In the genomic region with DNA sequence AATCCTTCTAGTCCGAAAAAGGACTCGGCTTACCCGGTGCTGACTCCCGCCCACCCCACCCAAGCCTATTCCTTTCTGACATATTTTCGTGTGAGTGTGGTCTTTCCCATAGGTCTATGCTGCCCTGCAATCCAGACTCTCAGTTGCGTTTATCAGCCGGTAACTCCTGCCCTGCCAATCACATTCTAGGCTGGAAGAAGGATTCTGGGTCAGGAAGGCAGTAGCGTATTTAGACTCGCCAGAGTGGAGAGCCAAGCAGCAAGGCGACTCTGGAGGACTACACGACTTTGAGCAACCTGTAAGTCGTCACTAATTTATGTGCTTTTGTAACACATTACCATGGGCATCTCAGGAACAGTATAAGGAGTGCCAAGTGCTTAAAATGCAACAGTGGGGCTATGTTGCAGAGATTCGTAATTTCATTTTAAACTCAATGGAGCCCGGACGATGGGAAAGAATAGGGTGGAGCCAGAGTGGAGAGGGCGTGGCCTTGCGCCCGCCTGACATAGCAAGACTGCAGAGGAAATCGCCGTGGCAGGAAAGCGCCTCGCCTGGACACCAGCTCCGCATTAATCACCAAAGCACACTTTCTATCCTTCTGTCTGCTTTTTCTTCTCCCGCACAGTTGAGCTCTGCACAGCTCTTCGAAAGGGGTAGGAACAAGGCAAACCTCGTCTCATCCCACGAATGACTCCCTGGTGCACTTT, we compare ENCODE assay signal across 25 cellular contexts.
"Had no signal": no experiment of that assay in that cellular context is flagged by ENCODE, and none has a peak within 500 bp of the region (broad histone marks: within the 10 kb centered on the region; RNA-seq: fewer than 3 reads in every experiment).

No MANE protein-coding gene starts in this region.

- ATAC-seq: body of pancreas, heart right ventricle, left cardiac atrium, natural killer cell, upper lobe of right lung had no signal

- FAIRE-seq: TTC549 had no signal

- H3K4me1 ChIP-seq: body of pancreas, heart right ventricle, prostate gland, right atrium auricular region, spleen, upper lobe of right lung had no signal

- H3K36me3 ChIP-seq: cardiac muscle cell, heart right ventricle, neutrophil, ovary, prostate gland, right atrium auricular region, spleen, upper lobe of right lung, WERI-Rb-1 had no signal

- H3K27me3 ChIP-seq: body of pancreas, cardiac muscle cell, heart right ventricle, neutrophil, ovary, right atrium auricular region, upper lobe of right lung had no signal

- H3K27ac ChIP-seq: body of pancreas, cardiac muscle cell, heart right ventricle, neutrophil, ovary, prostate gland, right atrium auricular region, spleen, upper lobe of right lung, WERI-Rb-1 had no signal

- H3K9me3 ChIP-seq: body of pancreas, neutrophil, ovary, prostate gland, upper lobe of right lung had no signal

- DNase-seq: activated CD4-positive, alpha-beta T cell treated with anti-CD3 and anti-CD28 coated beads for 1 hour; activated gamma-delta T cell treated with Interleukin-2 at 50 U/mL for 16 hours; activated T-cell treated with anti-CD3 and anti-CD28 coated beads, Interleukin-2, amount 50 U/mL, for 1 hour; anterior cingulate cortex; body of pancreas; dermis blood vessel endothelial cell; effector CD8-positive, alpha-beta T cell; erythroblast; foreskin fibroblast; heart right ventricle; islet precursor cell; left cardiac atrium; midbrain; natural killer cell; ovary; spleen; stimulated activated CD4-positive, alpha-beta T cell treated with anti-CD3 and anti-CD28 coated beads, Interleukin-4, amount 100 ng/mL, for 1 hour; stimulated activated naive CD4-positive, alpha-beta T cell treated with Interleukin-2 at 50 U/mL for 16 hours; upper lobe of right lung; WERI-Rb-1 had no signal

- H3K4me3 ChIP-seq: body of pancreas, cardiac muscle cell, heart right ventricle, ovary, prostate gland, right atrium auricular region, spleen, upper lobe of right lung had no signal
